In genomic region chr17:21770466-21771448, GRCh38 we compare ENCODE assay signal across 8 cellular contexts.
A peak's percentile ranks its signal among the peaks of the same experiment; 100 is the strongest.
DNase-seq lines count a peak whose midpoint lies in the region; ATAC-seq and TF ChIP-seq lines count a peak whose summit lies in the region.
"Not testable (repeated sequence)": the region's sequence is repeated elsewhere in the genome, so short reads cannot be mapped to it uniquely, and the experiment has no call there.

No MANE protein-coding gene starts in this region.

- POLR2A ChIA-PET in activated B cell treated with CpG ODN at 0.5 μM for 24 hours (lab: Charles Lee), result not testable (repeated sequence)

- not testable (repeated sequence) for H3K27me3 ChIP-seq in GM23248 (replicated peaks; ENCODE audit: insufficient read depth); upper lobe of right lung

- not testable (repeated sequence) for H3K4me3 ChIP-seq in GM23248, upper lobe of right lung
- H3K4me3 ChIP-seq in iPS-18c (ENCODE audit: insufficient read depth, low read depth, low read length), result peak overlapping the region; percentile 24

- not testable (repeated sequence) for H3K4me3 Mint-ChIP-seq in activated B cell treated with CpG ODN at 0.5 μM for 24 hours; natural killer cell treated with Interleukin-12 subunit alpha and Interleukin-12 subunit beta and Interleukin-15 and Interleukin-18, amount 100 ng/mL, for 72 hours

- H4K20me1 ChIP-seq in GM23248 (ENCODE audit: insufficient read depth), result not testable (repeated sequence)

- H3K27ac ChIP-seq in GM23248, upper lobe of right lung: not testable (repeated sequence)

- not testable (repeated sequence) for H3K36me3 Mint-ChIP-seq in activated B cell treated with CpG ODN at 0.5 μM for 24 hours (ENCODE audit: low read depth); natural killer cell treated with Interleukin-12 subunit alpha and Interleukin-12 subunit beta and Interleukin-15 and Interleukin-18, amount 100 ng/mL, for 72 hours

- H3K9me3 ChIP-seq in GM23248 (ENCODE audit: low read depth); iPS-18c (ENCODE audit: control insufficient read depth, insufficient read depth, low read length); upper lobe of right lung: not testable (repeated sequence)

- H3F3A ChIP-seq in GM23248 (ENCODE audit: insufficient read depth), result not testable (repeated sequence)

- CTCF ChIA-PET in activated B cell treated with CpG ODN at 0.5 μM for 24 hours (lab: Charles Lee), result not testable (repeated sequence)

- DNase-seq in GM23248; activated B cell treated with CpG ODN at 0.5 μM for 24 hours; natural killer cell treated with Interleukin-12 subunit alpha and Interleukin-12 subunit beta and Interleukin-15 and Interleukin-18, amount 100 ng/mL, for 72 hours (ENCODE audit: low spot score): not testable (repeated sequence)
- peak; percentile 19 for DNase-seq in ecto neural progenitor cell (ENCODE audit: low spot score)
- DNase-seq in upper lobe of right lung, result peak; percentile 50

- H3K27ac Mint-ChIP-seq in activated B cell treated with CpG ODN at 0.5 μM for 24 hours; natural killer cell treated with Interleukin-12 subunit alpha and Interleukin-12 subunit beta and Interleukin-15 and Interleukin-18, amount 100 ng/mL, for 72 hours: not testable (repeated sequence)

- in situ Hi-C loops in GM23248 (cut with MboI), result loop anchor here (25.0 kb wide), 1 partner anchor 458 kb away; no protein-coding TSS in a partner anchor

- TF ChIP-seq CTCF in activated B cell treated with CpG ODN at 0.5 μM for 24 hours (IDR thresholded peaks at IDR 0.05); upper lobe of right lung (IDR thresholded peaks at IDR 0.05): not testable (repeated sequence)

- H3K4me1 Mint-ChIP-seq in activated B cell treated with CpG ODN at 0.5 μM for 24 hours; natural killer cell treated with Interleukin-12 subunit alpha and Interleukin-12 subunit beta and Interleukin-15 and Interleukin-18, amount 100 ng/mL, for 72 hours (ENCODE audit: low read depth in 2 of 2): not testable (repeated sequence)

- not testable (repeated sequence) for H3K4me2 ChIP-seq in GM23248 (ENCODE audit: unreplicated experiment)

- not testable (repeated sequence) for H3K79me2 ChIP-seq in GM23248 (ENCODE audit: insufficient read depth)

- ATAC-seq in GM18499 (IDR thresholded peaks at IDR 0.05; ENCODE audit: insufficient read depth, unreplicated experiment) (peak; percentile 63), HG03354 (IDR thresholded peaks at IDR 0.05; ENCODE audit: poor library complexity, severe bottlenecking, unreplicated experiment) (peak; percentile 76), activated B cell treated with CpG ODN at 0.5 μM for 24 hours (ENCODE audit: low read depth) (peak; percentile 97), upper lobe of right lung (peak; percentile 92)
- peak; percentile 77 to 84 for ATAC-seq in natural killer cell treated with Interleukin-12 subunit alpha and Interleukin-12 subunit beta and Interleukin-15 and Interleukin-18, amount 100 ng/mL, for 72 hours

- not testable (repeated sequence) for H3K9me3 Mint-ChIP-seq in activated B cell treated with CpG ODN at 0.5 μM for 24 hours; natural killer cell treated with Interleukin-12 subunit alpha and Interleukin-12 subunit beta and Interleukin-15 and Interleukin-18, amount 100 ng/mL, for 72 hours

- H3K27me3 Mint-ChIP-seq in activated B cell treated with CpG ODN at 0.5 μM for 24 hours; natural killer cell treated with Interleukin-12 subunit alpha and Interleukin-12 subunit beta and Interleukin-15 and Interleukin-18, amount 100 ng/mL, for 72 hours: not testable (repeated sequence)

- H3K4me1 ChIP-seq in GM23248 (ENCODE audit: insufficient read depth); upper lobe of right lung: not testable (repeated sequence)

- peak overlapping the region; percentile 56 for H2AFZ ChIP-seq in GM23248

- peak overlapping the region; percentile 33; the same call in 1 of the 2 replicates for H3K9ac ChIP-seq in GM23248

- H3K36me3 ChIP-seq in GM23248 (ENCODE audit: low read depth); upper lobe of right lung: not testable (repeated sequence)

- intact Hi-C loops in activated B cell treated with CpG ODN at 0.5 μM for 24 hours (cut with micrococcal nuclease); upper lobe of right lung (cut with DNase I): not testable (repeated sequence)

- H3K9me2 ChIP-seq in GM23248 (ENCODE audit: insufficient read depth), result not testable (repeated sequence)

- 38 to 41% methylated on average over 13 to 24 of the region's 70 CpGs for WGBS in GM23248 (ENCODE audit: low coverage in 1 of 2, low lambda C conversion rate in 2 of 2, missing lambda C conversion rate in 2 of 2), 2 experiments
